ENCODE assay signal across 8 cellular contexts in genomic region chr15:56006371-56006770, GRCh38. TPM values are rescaled to one million over a fixed set of nuclear protein-coding genes. Genes with fewer than 3 reads are reported as not detected.
DNase-seq lines count a peak whose midpoint lies in the region; ATAC-seq, FAIRE-seq and TF ChIP-seq lines count a peak whose summit lies in the region.
"Not testable (repeated sequence)": the region's sequence is repeated elsewhere in the genome, so short reads cannot be mapped to it uniquely, and the experiment has no call there.

No MANE protein-coding gene starts in this region.

- H3K27ac Mint-ChIP-seq in endothelial cell (ENCODE audit: unreplicated experiment), result not testable (repeated sequence)

- H3K4me1 ChIP-seq in HUES6 (ENCODE audit: control insufficient read depth, insufficient read depth, low read length); ascending aorta; HepG2 (ENCODE audit: insufficient read depth, low read length); trophoblast cell (ENCODE audit: control insufficient read depth in 1 of 2, insufficient read depth in 2 of 2, low read length in 2 of 2); vagina: not testable (repeated sequence)

- CTCF ChIA-PET in BJ (lab: Yijun Ruan, JAX); HepG2 (lab: Yijun Ruan, JAX; ENCODE audit: low intra/inter-chr PET ratio, low total read pairs): not testable (repeated sequence)

- not testable (repeated sequence) for TF ChIP-seq EP300 in HepG2 (IDR thresholded peaks at IDR 0.05; ENCODE audit: low read depth in 2 of 2, low read length in 2 of 2); HepG2 (CRISPR knock-in tag; IDR thresholded peaks at IDR 0.05; ENCODE audit: borderline replicate concordance)

- not testable (repeated sequence) for H2BK5ac ChIP-seq in trophoblast cell (ENCODE audit: low read depth, low read length, poor library complexity)

- H3K4me3 Mint-ChIP-seq in endothelial cell (ENCODE audit: unreplicated experiment), result peak overlapping the region; percentile 88

- not testable (repeated sequence) for H4K12ac ChIP-seq in trophoblast cell (ENCODE audit: low read depth, low read length)

- not testable (repeated sequence) for H2BK12ac ChIP-seq in trophoblast cell (ENCODE audit: low read length)

- peak overlapping the region; percentile 37 for H3K4me3 ChIP-seq in BJ (ENCODE audit: low read depth, low read length)
- peak overlapping the region; percentile 43; the same call in 1 of the 2 replicates for H3K4me3 ChIP-seq in HUES6 (ENCODE audit: low read depth, low read length)
- H3K4me3 ChIP-seq in ascending aorta, result peak overlapping the region; percentile 41 to 61
- peak overlapping the region; percentile 59 for H3K4me3 ChIP-seq in fibroblast of villous mesenchyme (ENCODE audit: low read depth, low read length)
- not testable (repeated sequence) for H3K4me3 ChIP-seq in HepG2 (replicated peaks in 1 of 3; ENCODE audit: insufficient read depth in 1 of 3, low read depth in 2 of 3, low read length in 3 of 3); trophoblast cell (ENCODE audit: low read depth, low read length)
- peak overlapping the region; percentile 18 to 41 for H3K4me3 ChIP-seq in vagina

- H3K27ac ChIP-seq in HUES6 (ENCODE audit: low read depth, low read length); HepG2 (ENCODE audit: extremely low read length, insufficient read depth, low read length); trophoblast cell (ENCODE audit: low read depth, low read length): not testable (repeated sequence)
- peak overlapping the region; percentile 63 to 77 for H3K27ac ChIP-seq in ascending aorta
- H3K27ac ChIP-seq in vagina, result peak overlapping the region; percentile 56

- not testable (repeated sequence) for H3K23ac ChIP-seq in trophoblast cell (ENCODE audit: low read length)

- H3K14ac ChIP-seq in trophoblast cell (ENCODE audit: low read length), result not testable (repeated sequence)

- H3K27me3 ChIP-seq in BJ (ENCODE audit: control insufficient read depth, insufficient read depth, low read length); ascending aorta; HepG2 (ENCODE audit: control insufficient read depth in 1 of 2, insufficient read depth in 2 of 2, low read length in 2 of 2); trophoblast cell (ENCODE audit: insufficient read depth, low read length); vagina: not testable (repeated sequence)
- peaks cover 16% of the 10 kb centered on the region for H3K27me3 ChIP-seq in HUES6 (ENCODE audit: control insufficient read depth, insufficient read depth, low read length)

- POLR2A ChIA-PET in BJ (lab: Charles Lee); HepG2 (lab: Yijun Ruan, JAX): not testable (repeated sequence)

- not testable (repeated sequence) for H3K9me3 ChIP-seq in HUES6 (ENCODE audit: control insufficient read depth, insufficient read depth, low read depth, low read length); ascending aorta; HepG2 (ENCODE audit: low read length); trophoblast cell (ENCODE audit: insufficient read depth, low read depth, low read length); vagina

- not testable (repeated sequence) for BruUV-seq in HepG2 (replicated peaks; lab: Mats Ljungman, UMichigan)

- not testable (repeated sequence) for TF ChIP-seq RAD21 in HepG2 (CRISPR knock-in tag; IDR thresholded peaks at IDR 0.05)

- not testable (repeated sequence) for TF ChIP-seq CTCF in BJ (IDR thresholded peaks at IDR 0.05; ENCODE audit: insufficient read depth, low read depth, low read length); ascending aorta (IDR thresholded peaks at IDR 0.05); endothelial cell (IDR thresholded peaks at IDR 0.05; ENCODE audit: unreplicated experiment); fibroblast of villous mesenchyme (IDR thresholded peaks at IDR 0.05; ENCODE audit: insufficient read depth, low read depth, low read length); HepG2 (CRISPR knock-in tag; IDR thresholded peaks at IDR 0.05); vagina (IDR thresholded peaks at IDR 0.05)

- H3K18ac ChIP-seq in trophoblast cell (ENCODE audit: low read length), result not testable (repeated sequence)

- not testable (repeated sequence) for H3K27me3 Mint-ChIP-seq in endothelial cell (ENCODE audit: unreplicated experiment)

- 0 out of 2 replicates have a peak overlapping the region, but pooled peaks have one; percentile 27 for H3K4me2 ChIP-seq in HepG2 (ENCODE audit: low read depth, low read length)
- not testable (repeated sequence) for H3K4me2 ChIP-seq in trophoblast cell (ENCODE audit: low read length)

- not testable (repeated sequence) for H3K36me3 Mint-ChIP-seq in endothelial cell (ENCODE audit: low read depth, unreplicated experiment)

- not testable (repeated sequence) for H3K36me3 ChIP-seq in BJ (ENCODE audit: control insufficient read depth, insufficient read depth, low read length); HUES6 (ENCODE audit: control insufficient read depth, insufficient read depth, low read length); ascending aorta; HepG2 (replicated peaks in 1 of 2; ENCODE audit: control insufficient read depth in 1 of 2, insufficient read depth in 2 of 2, low read length in 2 of 2); trophoblast cell (ENCODE audit: control insufficient read depth in 1 of 2, insufficient read depth in 2 of 2, low read length in 2 of 2); vagina

- not testable (repeated sequence) for H4K20me1 ChIP-seq in HepG2 (ENCODE audit: insufficient read depth, low read length)

- H2AFZ ChIP-seq in HepG2 (ENCODE audit: low read length); trophoblast cell (ENCODE audit: insufficient read depth, low read length, poor library complexity): not testable (repeated sequence)

- H3K4ac ChIP-seq in trophoblast cell (ENCODE audit: low read depth, low read length), result not testable (repeated sequence)

- intact Hi-C loops in ascending aorta (cut with DNase I), result loop anchor here (2.0 kb wide), 1 partner anchor 14 kb away; the partner anchor contains the start of gene NEDD4
- intact Hi-C loops in HepG2 (cut with micrococcal nuclease; ENCODE audit: unreplicated experiment); vagina (cut with DNase I): not testable (repeated sequence)

- H3K4me1 Mint-ChIP-seq in endothelial cell (ENCODE audit: unreplicated experiment), result not testable (repeated sequence)

- not testable (repeated sequence) for DNase-seq in BJ (ENCODE audit: low read depth); ascending aorta (ENCODE audit: low spot score in 2 of 2); endothelial cell (ENCODE audit: low spot score); HepG2 (ENCODE audit: low spot score); vagina (ENCODE audit: extremely low spot score in 2 of 2)
- peak; percentile 26 for DNase-seq in fibroblast of villous mesenchyme (ENCODE audit: low read depth)
- peak; percentile 66 to 91 for DNase-seq in trophoblast cell

- H3K79me1 ChIP-seq in trophoblast cell (ENCODE audit: low read length), result not testable (repeated sequence)

- H4K8ac ChIP-seq in trophoblast cell (ENCODE audit: low read depth, low read length), result not testable (repeated sequence)

- 29% methylated on average over 5 of the region's 5 CpGs for WGBS in HepG2 (ENCODE audit: low lambda C conversion rate)
- WGBS in trophoblast cell (ENCODE audit: extremely low coverage, insufficient coverage, insufficient read length), result no CpG with 5 or more reads among the region's 5 CpGs

- not testable (repeated sequence) for H3K79me2 ChIP-seq in HepG2 (ENCODE audit: insufficient read depth, low read length); trophoblast cell (ENCODE audit: control insufficient read depth, insufficient read depth, low read length, poor library complexity)

- FAIRE-seq in HepG2 (lab: Jason Lieb, UNC), result not testable (repeated sequence)

- not testable (repeated sequence) for H3K9ac ChIP-seq in HUES6 (ENCODE audit: low read length); HepG2 (ENCODE audit: insufficient read depth, low read depth, low read length); trophoblast cell (ENCODE audit: low read length)

- H2AK5ac ChIP-seq in trophoblast cell (ENCODE audit: low read length), result not testable (repeated sequence)

- H3K9me3 Mint-ChIP-seq in endothelial cell (ENCODE audit: unreplicated experiment), result not testable (repeated sequence)

- in situ Hi-C loops in HepG2 (cut with HindIII; ENCODE audit: extremely low pct_ligation_motif_present, low pct_unique_long_range_greater_than_20kb), result not testable (repeated sequence)

- TF ChIP-seq POLR2A in HepG2 (IDR thresholded peaks at IDR 0.05; ENCODE audit: insufficient read depth in 1 of 2, low read depth in 2 of 2, low read length in 2 of 2); vagina (IDR thresholded peaks at IDR 0.05): not testable (repeated sequence)

- H2BK120ac ChIP-seq in trophoblast cell (ENCODE audit: insufficient read depth, low read length, poor library complexity), result not testable (repeated sequence)

- H4K91ac ChIP-seq in trophoblast cell (ENCODE audit: low read depth, low read length), result not testable (repeated sequence)

- not testable (repeated sequence) for ATAC-seq in HepG2

RNA-seq across cellular contexts. Expression of gene NEDD4, which starts 13.0 kb away (rescaled TPM):
- polyA plus RNA-seq in BJ (2011; rRNA removed), result 13.3 and 24.0 TPM in 2 replicates
- polyA minus RNA-seq in BJ (2011; rRNA and poly(A)+ RNA removed), result 15.8 and 18.6 TPM in 2 replicates
- 6.1 TPM for total RNA-seq in ascending aorta
- total RNA-seq in endothelial cell (ENCODE audit: unreplicated experiment), result 33.9 TPM
- total RNA-seq in fibroblast of villous mesenchyme, result 29.6 and 45.3 TPM in 2 replicates
- 13.0 and 25.6 TPM in 2 replicates for total RNA-seq in HepG2 (2016; rRNA removed; fragmentation: Illumina TruSeq; extraction: Trizol)
- total RNA-seq in HepG2 (2016; cell fraction: cytosol; rRNA removed; fragmentation: Illumina TruSeq; extraction: Trizol; ENCODE audit: low read depth), result 1.4 and 2.6 TPM in 2 replicates
- total RNA-seq in HepG2 (2016; cell fraction: insoluble cytoplasmic fraction; rRNA removed; fragmentation: Illumina TruSeq; extraction: Trizol), result 15.1 and 23.4 TPM in 2 replicates
- 5.2 and 6.1 TPM in 2 replicates for total RNA-seq in HepG2 (2016; cell fraction: membrane; rRNA removed; fragmentation: Illumina TruSeq; extraction: Trizol)
- 13.0 and 15.3 TPM in 2 replicates for total RNA-seq in HepG2 (2016; cell fraction: nucleus; rRNA removed; fragmentation: Illumina TruSeq; extraction: Trizol)
- polyA plus RNA-seq in HepG2 (2011; rRNA removed), result 9.8 and 10.4 TPM in 2 replicates
- polyA plus RNA-seq in HepG2 (2011; cell fraction: cytosol; rRNA removed), result 5.1 and 8.3 TPM in 2 replicates
- 5.3 and 7.5 TPM in 2 replicates for polyA plus RNA-seq in HepG2 (2011; cell fraction: nucleus; rRNA removed)
- 11.3 and 12.5 TPM in 2 replicates for polyA plus RNA-seq in HepG2 (2012)
- polyA plus RNA-seq in HepG2 (2016; cell fraction: cytosol; fragmentation: Illumina TruSeq; extraction: Trizol; ENCODE audit: low read depth), result 0.52 and 0.64 TPM in 2 replicates
- polyA plus RNA-seq in HepG2 (2016; cell fraction: insoluble cytoplasmic fraction; fragmentation: Illumina TruSeq; extraction: Trizol; ENCODE audit: low read depth), result 11.3 TPM in 2 replicates
- 2.3 and 2.5 TPM in 2 replicates for polyA plus RNA-seq in HepG2 (2016; cell fraction: membrane; fragmentation: Illumina TruSeq; extraction: Trizol; ENCODE audit: low read depth)
- polyA plus RNA-seq in HepG2 (2016; cell fraction: nucleus; fragmentation: Illumina TruSeq; extraction: Trizol; ENCODE audit: insufficient read depth, low read depth), result 8.8 and 9.7 TPM in 2 replicates
- polyA minus RNA-seq in HepG2 (2011; rRNA and poly(A)+ RNA removed; ENCODE audit: low replicate concordance), result 7.6 and 24.3 TPM in 2 replicates
- 10.1 and 10.7 TPM in 2 replicates for polyA minus RNA-seq in HepG2 (2011; cell fraction: cytosol; rRNA and poly(A)+ RNA removed)
- polyA minus RNA-seq in HepG2 (2011; cell fraction: nucleus; rRNA and poly(A)+ RNA removed), result 30.1 and 38.0 TPM in 2 replicates
- polyA plus RNA-seq in trophoblast cell (2013), result 10.1 and 10.8 TPM in 2 replicates
- 21.9 TPM for total RNA-seq in vagina
